ENCODE assay signal across 8 cellular contexts in genomic region chrX:149871940-149872339, GRCh38. TPM values are rescaled to one million over a fixed set of nuclear protein-coding genes. Genes with fewer than 3 reads are reported as not detected.
DNase-seq lines count a peak whose midpoint lies in the region; ATAC-seq and TF ChIP-seq lines count a peak whose summit lies in the region.

No MANE protein-coding gene starts in this region.

- TF ChIP-seq CTCF in BE2C (IDR thresholded peaks at IDR 0.05; ENCODE audit: low read depth, low read length) = peak; percentile 34

- no peaks in the 10 kb centered on the region for H3K36me3 ChIP-seq in BE2C

- no peaks in the 10 kb centered on the region for H3K9me3 ChIP-seq in BE2C

- no peak overlapping the region for H3K4me3 ChIP-seq in BE2C (ENCODE audit: low read depth, low read length)

- ATAC-seq in GM19328 (IDR thresholded peaks at IDR 0.05; ENCODE audit: unreplicated experiment) (peak; percentile 80), HG03469 (IDR thresholded peaks at IDR 0.05; ENCODE audit: unreplicated experiment) (peak; percentile 76)

- no peaks in the 10 kb centered on the region for H3K27me3 ChIP-seq in BE2C

- DNase-seq in BE2C (peak; percentile 20), NCI-H774 (lab: John Stamatoyannopoulos, UW) (no peak), NCI-H345 treated with DMSO at 0.1 percent for 48 hours (lab: John Stamatoyannopoulos, UW; ENCODE audit: unreplicated experiment) (no peak)
- DNase-seq in activated CD4-positive, CD25-positive, alpha-beta regulatory T cell treated with anti-CD3 and anti-CD28 coated beads, Interleukin-2, amount 50 U/mL, for 72 hours = peak; percentile 47
- peak; percentile 1 for DNase-seq in effector CD8-positive, alpha-beta T cell (lab: John Stamatoyannopoulos, UW)
- peak; percentile 50 to 54 for DNase-seq in stimulated activated CD4-positive, alpha-beta T cell treated with anti-CD3 and anti-CD28 coated beads, Interleukin-1b, Interleukin-23, amount 100 ng/mL, for 4 hours (ENCODE audit: low read depth in 2 of 2)

- H3K4me1 ChIP-seq in BE2C = no peaks in the 10 kb centered on the region

RNA-seq across cellular contexts. Expression of gene MAGEA8, which starts 9.0 kb away (rescaled TPM):
- polyA plus RNA-seq in BE2C (2012; ENCODE audit: insufficient read depth, insufficient read length, low read depth) = not detected

RNA-seq across cellular contexts. Expression of gene HSFX4, which starts 57.4 kb away (rescaled TPM):
- polyA plus RNA-seq in BE2C (2012; ENCODE audit: insufficient read depth, insufficient read length, low read depth) = 0.39 TPM

Comparison
In these comparisons a context has a peak if more than half of its experiments do, and no peak if none do; other contexts are left out.
1. DNase-seq: peak in BE2C (single experiment), activated CD4-positive, CD25-positive, alpha-beta regulatory T cell treated with anti-CD3 and anti-CD28 coated beads, Interleukin-2, amount 50 U/mL, for 72 hours (single experiment), effector CD8-positive, alpha-beta T cell (single experiment) and stimulated activated CD4-positive, alpha-beta T cell treated with anti-CD3 and anti-CD28 coated beads, Interleukin-1b, Interleukin-23, amount 100 ng/mL, for 4 hours (2 of 2); none in NCI-H774 (single experiment) and NCI-H345 treated with DMSO at 0.1 percent for 48 hours (single experiment).